In genomic region chr4:26337612-26338011, GRCh38 we compare ENCODE assay signal across 26 cellular contexts. TPM values are rescaled to one million over a fixed set of nuclear protein-coding genes. Genes with fewer than 3 reads are reported as not detected.
A peak's percentile ranks its signal among the peaks of the same experiment; 100 is the strongest.
DNase-seq lines count a peak whose midpoint lies in the region; ATAC-seq, FAIRE-seq and TF ChIP-seq lines count a peak whose summit lies in the region.
"Had no signal": no experiment of that assay in that cellular context is flagged by ENCODE, and none has a peak within 500 bp of the region (broad histone marks: within the 10 kb centered on the region; RNA-seq: fewer than 3 reads in every experiment).

No MANE protein-coding gene starts in this region.

- H3K27ac Mint-ChIP-seq in T-helper 2 cell treated with Interferon-gamma antibody and Interleukin-4, amounts not matched to agents 5 μg/mL and 100 μg/mL, for 36 hours = peak overlapping the region; percentile 33
- peak overlapping the region; percentile 75 for H3K27ac Mint-ChIP-seq in central memory CD8-positive, alpha-beta T cell (ENCODE audit: low read depth)
- H3K27ac Mint-ChIP-seq in stimulated activated effector memory CD8-positive, alpha-beta T cell treated with anti-CD3 and anti-CD28 coated beads, Interleukin-12 subunit alpha, Interleukin-12 subunit beta, amount 100 ng/mL, for 72 hours = no peak overlapping the region

- H3K36me3 Mint-ChIP-seq in T-helper 2 cell treated with Interferon-gamma antibody and Interleukin-4, amounts not matched to agents 5 μg/mL and 100 μg/mL, for 36 hours (ENCODE audit: low read depth) = peaks cover 6% of the 10 kb centered on the region
- peaks cover 6% of the 10 kb centered on the region for H3K36me3 Mint-ChIP-seq in central memory CD8-positive, alpha-beta T cell (ENCODE audit: insufficient read depth)
- H3K36me3 Mint-ChIP-seq in stimulated activated effector memory CD8-positive, alpha-beta T cell treated with anti-CD3 and anti-CD28 coated beads, Interleukin-12 subunit alpha, Interleukin-12 subunit beta, amount 100 ng/mL, for 72 hours = peaks cover 99% of the 10 kb centered on the region

- FAIRE-seq in D721Med (lab: Jason Lieb, UNC) = no peak
- FAIRE-seq: GM12892 had no signal

- no peak for TF ChIP-seq CTCF in D721Med (IDR thresholded peaks at IDR 0.05; ENCODE audit: insufficient read depth, missing control alignments)
- no peak for TF ChIP-seq CTCF in left lung (IDR thresholded peaks at IDR 0.05)

- H3K36me3 ChIP-seq in left lung = no peaks in the 10 kb centered on the region
- H3K36me3 ChIP-seq: BE2C, SJSA1 had no signal

- peaks cover 3 to 53% of the 10 kb centered on the region in 2 donors for H3K4me1 ChIP-seq in left lung

- no peak for ATAC-seq in central memory CD8-positive, alpha-beta T cell (replicated peaks; ENCODE audit: extremely low read depth, poor library complexity, severe bottlenecking)
- peak; percentile 56 for ATAC-seq in stimulated activated effector memory CD8-positive, alpha-beta T cell treated with anti-CD3 and anti-CD28 coated beads, Interleukin-12 subunit alpha, Interleukin-12 subunit beta, amount 100 ng/mL, for 72 hours
- ATAC-seq in left lung = no peak
- ATAC-seq: HCT116, PC-3, Right ventricle myocardium inferior had no signal

- peaks cover 50% of the 10 kb centered on the region for H3K4me1 Mint-ChIP-seq in T-helper 2 cell treated with Interferon-gamma antibody and Interleukin-4, amounts not matched to agents 5 μg/mL and 100 μg/mL, for 36 hours (ENCODE audit: low read depth)
- H3K4me1 Mint-ChIP-seq in central memory CD8-positive, alpha-beta T cell = peaks cover 47% of the 10 kb centered on the region
- peaks cover 66% of the 10 kb centered on the region for H3K4me1 Mint-ChIP-seq in stimulated activated effector memory CD8-positive, alpha-beta T cell treated with anti-CD3 and anti-CD28 coated beads, Interleukin-12 subunit alpha, Interleukin-12 subunit beta, amount 100 ng/mL, for 72 hours

- intact Hi-C loops in left lung (cut with DNase I) = no loop called here

- H3K4me3 Mint-ChIP-seq in T-helper 2 cell treated with Interferon-gamma antibody and Interleukin-4, amounts not matched to agents 5 μg/mL and 100 μg/mL, for 36 hours = no peak overlapping the region
- H3K4me3 Mint-ChIP-seq in central memory CD8-positive, alpha-beta T cell = no peak overlapping the region
- H3K4me3 Mint-ChIP-seq in stimulated activated effector memory CD8-positive, alpha-beta T cell treated with anti-CD3 and anti-CD28 coated beads, Interleukin-12 subunit alpha, Interleukin-12 subunit beta, amount 100 ng/mL, for 72 hours = no peak overlapping the region
- H3K4me3 Mint-ChIP-seq: CD14-positive monocyte had no signal

- no peak overlapping the region for H3K4me3 ChIP-seq in left lung
- H3K4me3 ChIP-seq: SJSA1 had no signal

- no peak for DNase-seq in T-helper 2 cell treated with Interferon-gamma antibody and Interleukin-4, amounts not matched to agents 5 μg/mL and 100 μg/mL, for 36 hours (ENCODE audit: low spot score)
- DNase-seq in T-helper 2 cell (no peak), Kasumi-1 (lab: John Stamatoyannopoulos, UW) (peak; percentile 16 to 29), D721Med (ENCODE audit: insufficient read length, low spot score) (no peak), left lung (no peak), NCI-H524 treated with DMSO at 0.1 percent for 48 hours (lab: John Stamatoyannopoulos, UW) (no peak)
- DNase-seq in central memory CD8-positive, alpha-beta T cell (ENCODE audit: low spot score in 2 of 2) = no peak
- DNase-seq in stimulated activated effector memory CD8-positive, alpha-beta T cell treated with anti-CD3 and anti-CD28 coated beads, Interleukin-12 subunit alpha, Interleukin-12 subunit beta, amount 100 ng/mL, for 72 hours (ENCODE audit: low spot score in 2 of 2) = no peak
- DNase-seq: 8988T; ACHN; BE2C; Calu3; DMS153; DND-41; NCI-H1105 treated with DMSO at 0.1 percent for 48 hours; NCI-H146; NCI-H1930; NCI-H2107; NCI-H526; NK-92 treated with Interleukin-12 subunit alpha and Interleukin-12 subunit beta, amount 100 ng/mL, for 24 hours; PC-3 had no signal

- no peaks in the 10 kb centered on the region for H3K27me3 ChIP-seq in left lung
- H3K27me3 ChIP-seq: BE2C, SJSA1 had no signal

- no peaks in the 10 kb centered on the region for H3K9me3 Mint-ChIP-seq in T-helper 2 cell treated with Interferon-gamma antibody and Interleukin-4, amounts not matched to agents 5 μg/mL and 100 μg/mL, for 36 hours
- H3K9me3 Mint-ChIP-seq in central memory CD8-positive, alpha-beta T cell = no peaks in the 10 kb centered on the region
- H3K9me3 Mint-ChIP-seq in stimulated activated effector memory CD8-positive, alpha-beta T cell treated with anti-CD3 and anti-CD28 coated beads, Interleukin-12 subunit alpha, Interleukin-12 subunit beta, amount 100 ng/mL, for 72 hours = no peaks in the 10 kb centered on the region
- H3K9me3 Mint-ChIP-seq: CD14-positive monocyte had no signal

- H3K27ac ChIP-seq in left lung = no peak overlapping the region
- H3K27ac ChIP-seq: SJSA1 had no signal

- no peaks in the 10 kb centered on the region for H3K9me3 ChIP-seq in left lung
- H3K9me3 ChIP-seq: BE2C, SJSA1 had no signal

- H3K27me3 Mint-ChIP-seq in T-helper 2 cell treated with Interferon-gamma antibody and Interleukin-4, amounts not matched to agents 5 μg/mL and 100 μg/mL, for 36 hours (ENCODE audit: low read depth) = no peaks in the 10 kb centered on the region
- no peaks in the 10 kb centered on the region for H3K27me3 Mint-ChIP-seq in central memory CD8-positive, alpha-beta T cell

RNA-seq across cellular contexts. Expression of gene RBPJ, which starts 16.8 kb away (rescaled TPM):
- 100 to 1,000 TPM in 1 of 2 donors, 10 to 100 TPM in 1; 88.6 to 127 TPM for total RNA-seq in left lung

Comparison
In these comparisons a context has a peak if more than half of its experiments do, and no peak if none do; other contexts are left out.
1. DNase-seq: peak in Kasumi-1 (2 of 2); none in T-helper 2 cell treated with Interferon-gamma antibody and Interleukin-4, amounts not matched to agents 5 μg/mL and 100 μg/mL, for 36 hours (single experiment), T-helper 2 cell (0 of 5), central memory CD8-positive, alpha-beta T cell (0 of 2), stimulated activated effector memory CD8-positive, alpha-beta T cell treated with anti-CD3 and anti-CD28 coated beads, Interleukin-12 subunit alpha, Interleukin-12 subunit beta, amount 100 ng/mL, for 72 hours (0 of 2), D721Med (single experiment), left lung (0 of 2) and NCI-H524 treated with DMSO at 0.1 percent for 48 hours (single experiment).